Comparison of ENCODE assay signal across 27 cellular contexts in genomic region chr3:120473389-120473788, GRCh38. TPM values are rescaled to one million over a fixed set of nuclear protein-coding genes. Genes with fewer than 3 reads are reported as not detected.
"Had no signal": no experiment of that assay in that cellular context is flagged by ENCODE, and none has a peak within 500 bp of the region (broad histone marks: within the 10 kb centered on the region; RNA-seq: fewer than 3 reads in every experiment).

No MANE protein-coding gene starts in this region.

- H3K4me3 Mint-ChIP-seq: activated B cell treated with CpG ODN at 0.5 μM for 24 hours; activated CD4-positive, alpha-beta memory T cell treated with anti-CD3 and anti-CD28 coated beads for 36 hours; activated CD4-positive, alpha-beta T cell treated with anti-CD3 and anti-CD28 coated beads, Interleukin-2, amount 10 ng/mL, durations not matched to agents 7 days and 5 days; activated naive CD4-positive, alpha-beta T cell treated with anti-CD3 and anti-CD28 coated beads for 36 hours; activated naive CD8-positive, alpha-beta T cell; activated T-helper 17 cell treated with anti-CD3 and anti-CD28 coated beads, Interleukin-2, amount 50 U/mL, for 72 hours; T-cell had no signal

- H3K4me3 ChIP-seq: SK-N-MC had no signal

- FAIRE-seq: TTC549 had no signal

- H3K9me3 Mint-ChIP-seq: activated B cell treated with CpG ODN at 0.5 μM for 24 hours; activated CD4-positive, alpha-beta memory T cell treated with anti-CD3 and anti-CD28 coated beads for 36 hours; activated CD4-positive, alpha-beta T cell treated with anti-CD3 and anti-CD28 coated beads, Interleukin-2, amount 10 ng/mL, durations not matched to agents 7 days and 5 days; activated naive CD4-positive, alpha-beta T cell treated with anti-CD3 and anti-CD28 coated beads for 36 hours; activated T-helper 17 cell treated with anti-CD3 and anti-CD28 coated beads, Interleukin-2, amount 50 U/mL, for 72 hours; T-cell had no signal

- H3K36me3 Mint-ChIP-seq: activated CD4-positive, alpha-beta memory T cell treated with anti-CD3 and anti-CD28 coated beads for 36 hours; activated naive CD8-positive, alpha-beta T cell; T-cell had no signal

- DNase-seq: activated B cell treated with CpG ODN at 0.5 μM for 24 hours; activated CD4-positive, alpha-beta memory T cell treated with anti-CD3 and anti-CD28 coated beads for 36 hours; activated CD4-positive, alpha-beta T cell treated with anti-CD3 and anti-CD28 coated beads, Interleukin-2, amount 10 ng/mL, durations not matched to agents 7 days and 5 days; activated CD8-positive, alpha-beta memory T cell treated with anti-CD3 and anti-CD28 coated beads for 24 hours; activated gamma-delta T cell; activated naive CD4-positive, alpha-beta T cell treated with anti-CD3 and anti-CD28 coated beads for 36 hours; activated T-cell treated with anti-CD3 and anti-CD28 coated beads, Interleukin-2, amount 50 U/mL, for 48 hours; caudate nucleus; MM.1S; NCI-H1105; NCI-H1436; NCI-H187; NCI-H2081; NCI-H510A treated with DMSO at 0.1 percent for 48 hours; NCI-H69; NK-92 treated with Interleukin-12 subunit alpha and Interleukin-12 subunit beta, amount 100 ng/mL, for 24 hours; OCI-M1; RPMI8226; T-cell; T-helper 2 cell; T1000 had no signal

- H3K4me1 Mint-ChIP-seq: activated B cell treated with CpG ODN at 0.5 μM for 24 hours; activated CD4-positive, alpha-beta T cell treated with anti-CD3 and anti-CD28 coated beads, Interleukin-2, amount 10 ng/mL, durations not matched to agents 7 days and 5 days; activated T-helper 17 cell treated with anti-CD3 and anti-CD28 coated beads, Interleukin-2, amount 50 U/mL, for 72 hours; T-cell had no signal

- H3K27ac Mint-ChIP-seq: activated B cell treated with CpG ODN at 0.5 μM for 24 hours; activated CD4-positive, alpha-beta memory T cell treated with anti-CD3 and anti-CD28 coated beads for 36 hours; activated CD4-positive, alpha-beta T cell treated with anti-CD3 and anti-CD28 coated beads, Interleukin-2, amount 10 ng/mL, durations not matched to agents 7 days and 5 days; activated naive CD4-positive, alpha-beta T cell treated with anti-CD3 and anti-CD28 coated beads for 36 hours; activated naive CD8-positive, alpha-beta T cell; activated T-helper 17 cell treated with anti-CD3 and anti-CD28 coated beads, Interleukin-2, amount 50 U/mL, for 72 hours; T-cell had no signal

- H3K27ac ChIP-seq: SK-N-MC had no signal

- ATAC-seq: activated T-helper 17 cell treated with anti-CD3 and anti-CD28 coated beads, Interleukin-2, amount 50 U/mL, for 72 hours; Panc1; Right ventricle myocardium inferior; T-cell had no signal

RNA-seq across cellular contexts. Expression of gene FSTL1, which starts 22.6 kb away (rescaled TPM):
- total RNA-seq: activated B cell treated with CpG ODN at 0.5 μM for 24 hours had no signal
